In the genomic region with DNA sequence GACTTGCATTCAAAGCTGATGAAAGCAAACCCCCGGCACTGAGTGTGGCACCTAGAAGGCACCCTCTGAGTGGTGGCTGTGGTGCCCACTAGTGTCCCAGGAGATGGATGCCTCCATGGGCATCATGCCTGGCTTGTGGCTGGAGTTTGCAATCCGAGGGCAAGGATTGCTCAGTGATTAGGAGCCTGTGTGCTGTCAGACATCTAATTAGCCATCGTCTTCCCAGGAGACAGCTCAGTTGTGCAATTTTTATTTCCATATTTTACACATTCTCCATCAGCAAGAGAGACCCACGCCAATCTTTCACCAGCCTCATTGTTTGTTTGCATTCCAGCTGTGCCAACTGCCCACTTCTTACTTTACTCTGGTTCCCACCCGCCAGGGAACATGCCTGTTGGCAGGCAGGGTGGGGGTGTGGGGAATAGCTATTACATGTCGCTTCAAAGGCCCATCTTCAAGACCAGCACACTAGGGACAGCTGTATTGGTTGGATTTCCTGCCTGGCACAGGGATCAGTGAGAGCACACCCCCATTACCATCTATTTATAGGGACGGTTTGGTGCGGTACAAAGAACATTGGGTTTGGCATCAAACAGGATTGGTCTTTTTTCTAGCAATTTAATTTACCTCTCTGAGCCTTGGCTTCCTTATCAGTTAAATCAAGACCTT, we compare ENCODE assay signal across 19 cellular contexts.
DNase-seq lines count a peak whose midpoint lies in the region; ATAC-seq and TF ChIP-seq lines count a peak whose summit lies in the region.
"Had no signal": no experiment of that assay in that cellular context is flagged by ENCODE, and none has a peak within 500 bp of the region (broad histone marks: within the 10 kb centered on the region; RNA-seq: fewer than 3 reads in every experiment).

No MANE protein-coding gene starts in this region.

- no peak overlapping the region for H3K4me3 Mint-ChIP-seq in endodermal cell
- H3K4me3 Mint-ChIP-seq in WTC11, result no peak overlapping the region
- H3K4me3 Mint-ChIP-seq: activated CD4-positive, alpha-beta T cell treated with anti-CD3 and anti-CD28 coated beads, Interleukin-2, amount 10 ng/mL, durations not matched to agents 24 days and 14 days; B cell; natural killer cell treated with Interleukin-12 subunit alpha and Interleukin-12 subunit beta and Interleukin-15 and Interleukin-18, amount 100 ng/mL, for 72 hours had no signal

- H3K4me1 ChIP-seq in endodermal cell (ENCODE audit: control insufficient read depth, insufficient read depth, low read length), result no peaks in the 10 kb centered on the region
- H3K4me1 ChIP-seq: foreskin keratinocyte had no signal

- TF ChIP-seq CTCF in endodermal cell (conservative IDR thresholded peaks at IDR 0.05), result no peak
- no peak for TF ChIP-seq CTCF in WTC11 (IDR thresholded peaks at IDR 0.05)

- H3K27me3 ChIP-seq in endodermal cell (ENCODE audit: control insufficient read depth, insufficient read depth, low read length, poor library complexity, severe bottlenecking), result no peaks in the 10 kb centered on the region
- H3K27me3 ChIP-seq: upper lobe of left lung had no signal

- 91 to 97% methylated on average over 6 to 8 of the region's 8 CpGs for WGBS in endodermal cell (ENCODE audit: insufficient coverage in 1 of 2, insufficient read length in 1 of 2), 2 experiments

- no peaks in the 10 kb centered on the region for H3K36me3 Mint-ChIP-seq in endodermal cell (ENCODE audit: low read depth)
- no peaks in the 10 kb centered on the region for H3K36me3 Mint-ChIP-seq in WTC11
- H3K36me3 Mint-ChIP-seq: natural killer cell treated with Interleukin-12 subunit alpha and Interleukin-12 subunit beta and Interleukin-15 and Interleukin-18, amount 100 ng/mL, for 72 hours had no signal

- H3K9ac ChIP-seq in endodermal cell (ENCODE audit: extremely low read depth, low read length, poor library complexity, severe bottlenecking), result no peak overlapping the region

- no peaks in the 10 kb centered on the region for H3K9me3 ChIP-seq in endodermal cell (ENCODE audit: control insufficient read depth, low read length)
- H3K9me3 ChIP-seq: upper lobe of left lung had no signal

- ATAC-seq in SK-N-SH treated with all-trans-retinoic acid at 6 μM for 48 hours (peak; percentile 58), HG02798 (IDR thresholded peaks at IDR 0.05; ENCODE audit: poor library complexity, unreplicated experiment) (no peak), WTC11 (no peak), GM19455 (IDR thresholded peaks at IDR 0.05; ENCODE audit: unreplicated experiment) (no peak)
- ATAC-seq: natural killer cell treated with Interleukin-12 subunit alpha and Interleukin-12 subunit beta and Interleukin-15 and Interleukin-18, amount 100 ng/mL, for 72 hours; stimulated activated naive CD8-positive, alpha-beta T cell treated with anti-CD3 and anti-CD28 coated beads, Interleukin-15, Interleukin-2, amounts not matched to agents 100 U/mL and 50 U/mL, for 24 hours had no signal

- H3K27me3 Mint-ChIP-seq in endodermal cell (ENCODE audit: insufficient read depth), result no peaks in the 10 kb centered on the region
- no peaks in the 10 kb centered on the region; the same call in none of the 2 replicates for H3K27me3 Mint-ChIP-seq in WTC11 (ENCODE audit: low read depth)
- H3K27me3 Mint-ChIP-seq: activated CD4-positive, alpha-beta T cell treated with anti-CD3 and anti-CD28 coated beads, Interleukin-2, amount 10 ng/mL, durations not matched to agents 24 days and 14 days had no signal

- POLR2A ChIA-PET in WTC11 (lab: Charles Lee), result no interaction called here

- peak overlapping the region; percentile 10 for H3K27ac ChIP-seq in endodermal cell (ENCODE audit: low read depth, low read length)
- H3K27ac ChIP-seq: foreskin keratinocyte had no signal

- H3K4me1 Mint-ChIP-seq in endodermal cell (no peaks in the 10 kb centered on the region), WTC11 (no peaks in the 10 kb centered on the region)
- H3K4me1 Mint-ChIP-seq: activated CD4-positive, alpha-beta T cell treated with anti-CD3 and anti-CD28 coated beads, Interleukin-2, amount 10 ng/mL, durations not matched to agents 24 days and 14 days; B cell had no signal

- H3K4me3 ChIP-seq in endodermal cell (ENCODE audit: low read length), result no peak overlapping the region
- H3K4me3 ChIP-seq: skin epidermis, upper lobe of left lung had no signal

- H3K36me3 ChIP-seq in endodermal cell (ENCODE audit: control insufficient read depth, insufficient read depth, low read length), result no peaks in the 10 kb centered on the region
- H3K36me3 ChIP-seq: upper lobe of left lung had no signal

- CTCF ChIA-PET in WTC11 (lab: Charles Lee), result interaction anchor here (2.3 kb wide), 1 partner anchor 111 kb away, joined by 6 read pairs; no protein-coding TSS in a partner anchor

- H3K9me3 Mint-ChIP-seq in endodermal cell (peaks cover 6% of the 10 kb centered on the region), WTC11 (peaks cover 13% of the 10 kb centered on the region)
- H3K9me3 Mint-ChIP-seq: activated CD4-positive, alpha-beta T cell treated with anti-CD3 and anti-CD28 coated beads, Interleukin-2, amount 10 ng/mL, durations not matched to agents 24 days and 14 days; natural killer cell treated with Interleukin-12 subunit alpha and Interleukin-12 subunit beta and Interleukin-15 and Interleukin-18, amount 100 ng/mL, for 72 hours had no signal

- peak; percentile 39 for DNase-seq in H4 (ENCODE audit: low spot score)
- no peak for DNase-seq in endodermal cell
- peak; percentile 21 for DNase-seq in stromal cell of bone marrow (ENCODE audit: low read depth)
- no peak for DNase-seq in WTC11 (ENCODE audit: low spot score)
- DNase-seq in hippocampal formation (lab: John Stamatoyannopoulos, UW), result no peak
- DNase-seq: activated CD4-positive, alpha-beta T cell treated with anti-CD3 and anti-CD28 coated beads, Interleukin-2, amount 10 ng/mL, durations not matched to agents 24 days and 14 days; H7; mesendoderm; MM.1S; NCI-H146; stimulated activated naive CD8-positive, alpha-beta T cell treated with anti-CD3 and anti-CD28 coated beads, Interleukin-15, Interleukin-2, amounts not matched to agents 100 U/mL and 50 U/mL, for 24 hours; upper lobe of left lung had no signal

- H3K27ac Mint-ChIP-seq in endodermal cell (no peak overlapping the region), WTC11 (no peak overlapping the region)
- H3K27ac Mint-ChIP-seq: activated CD4-positive, alpha-beta T cell treated with anti-CD3 and anti-CD28 coated beads, Interleukin-2, amount 10 ng/mL, durations not matched to agents 24 days and 14 days; B cell; natural killer cell treated with Interleukin-12 subunit alpha and Interleukin-12 subunit beta and Interleukin-15 and Interleukin-18, amount 100 ng/mL, for 72 hours had no signal

TF ChIP-seq in SK-N-SH treated with all-trans-retinoic acid at 6 μM for 48 hours, 23 proteins besides CTCF, POLR2A, EP300 and RAD21:
- no peak for TF ChIP-seq ZC3H10 (CRISPR knock-in tag; IDR thresholded peaks at IDR 0.05)
- TF ChIP-seq, protein P1, sequence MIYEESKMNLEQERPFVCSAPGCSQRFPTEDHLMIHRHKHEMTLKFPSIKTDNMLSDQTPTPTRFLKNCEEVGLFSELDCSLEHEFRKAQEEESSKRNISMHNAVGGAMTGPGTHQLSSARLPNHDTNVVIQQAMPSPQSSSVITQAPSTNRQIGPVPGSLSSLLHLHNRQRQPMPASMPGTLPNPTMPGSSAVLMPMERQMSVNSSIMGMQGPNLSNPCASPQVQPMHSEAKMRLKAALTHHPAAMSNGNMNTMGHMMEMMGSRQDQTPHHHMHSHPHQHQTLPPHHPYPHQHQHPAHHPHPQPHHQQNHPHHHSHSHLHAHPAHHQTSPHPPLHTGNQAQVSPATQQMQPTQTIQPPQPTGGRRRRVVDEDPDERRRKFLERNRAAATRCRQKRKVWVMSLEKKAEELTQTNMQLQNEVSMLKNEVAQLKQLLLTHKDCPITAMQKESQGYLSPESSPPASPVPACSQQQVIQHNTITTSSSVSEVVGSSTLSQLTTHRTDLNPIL (CRISPR knock-in tag; IDR thresholded peaks at IDR 0.05; ENCODE audit: low read depth), result no peak

TF ChIP-seq in WTC11, 78 proteins besides CTCF, POLR2A, EP300 and RAD21 (continues in another document):
- TF ChIP-seq, protein P2, sequence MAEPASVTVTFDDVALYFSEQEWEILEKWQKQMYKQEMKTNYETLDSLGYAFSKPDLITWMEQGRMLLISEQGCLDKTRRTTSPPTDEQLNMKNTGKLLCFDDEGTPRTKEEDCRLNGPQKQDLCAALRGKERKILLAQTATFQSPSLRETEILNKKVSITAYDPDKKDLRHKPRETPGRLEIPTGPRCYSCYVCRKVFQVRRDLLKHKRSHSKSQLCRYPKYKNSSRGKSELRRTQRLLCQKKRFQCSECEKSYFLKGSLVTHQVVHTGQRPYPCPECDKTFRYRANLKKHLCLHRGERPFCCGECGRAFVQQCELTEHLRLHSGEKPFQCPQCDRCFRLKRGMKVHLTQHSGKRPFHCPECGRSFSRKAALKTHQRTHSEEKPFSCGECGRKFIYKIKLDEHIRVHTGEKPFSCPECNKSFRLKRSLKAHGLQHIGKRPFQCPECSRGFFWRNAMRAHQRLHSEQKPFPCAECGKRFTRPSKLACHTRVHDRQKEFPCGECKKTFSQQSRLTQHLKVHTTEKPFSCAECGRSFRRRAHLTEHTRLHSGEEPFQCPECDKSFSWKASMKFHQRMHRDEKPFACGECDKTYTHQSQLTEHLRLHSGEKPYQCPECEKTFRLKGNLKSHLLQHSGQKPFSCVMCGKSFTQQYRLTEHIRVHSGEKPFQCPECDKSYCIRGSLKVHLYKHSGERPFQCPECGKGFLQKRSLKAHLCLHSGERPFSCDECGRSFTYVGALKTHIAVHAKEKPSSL (CRISPR knock-in tag; conservative IDR thresholded peaks at IDR 0.05), result no peak
- no peak for TF ChIP-seq FOXJ3 (CRISPR knock-in tag; IDR thresholded peaks at IDR 0.05; ENCODE audit: borderline replicate concordance)

Comparison
In these comparisons a context has a peak if more than half of its experiments do, and no peak if none do; other contexts are left out.
1. DNase-seq: peak in H4 (single experiment) and stromal cell of bone marrow (single experiment); none in endodermal cell (single experiment), WTC11 (single experiment) and hippocampal formation (0 of 2).